Comparison of ENCODE assay signal across 14 cellular contexts in the genomic region with DNA sequence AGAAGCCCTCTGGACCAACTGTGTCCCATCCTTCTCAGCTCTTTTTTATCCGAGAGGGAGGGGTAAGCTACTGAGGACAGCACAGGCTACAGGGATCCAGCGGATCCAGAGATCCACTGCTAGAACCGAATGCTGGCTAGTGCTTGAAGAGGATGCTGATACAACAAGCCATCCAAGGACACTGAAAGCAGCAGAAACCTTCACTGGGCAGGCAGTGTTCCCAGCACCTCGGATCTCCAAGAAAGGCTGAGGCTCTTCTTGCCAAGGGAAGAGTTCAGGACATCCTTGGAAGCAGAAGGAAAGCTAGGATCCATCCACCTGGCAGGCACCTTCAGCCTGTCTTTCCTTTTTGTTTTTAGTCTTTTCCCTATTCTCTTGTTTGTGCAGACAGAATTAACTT. TPM values are rescaled to one million over a fixed set of nuclear protein-coding genes. Genes with fewer than 3 reads are reported as not detected.
"Had no signal": no experiment of that assay in that cellular context is flagged by ENCODE, and none has a peak within 500 bp of the region (broad histone marks: within the 10 kb centered on the region; RNA-seq: fewer than 3 reads in every experiment).

No MANE protein-coding gene starts in this region.

- H3K9me3 ChIP-seq: thyroid gland, vagina had no signal

- DNase-seq: islet precursor cell, left ventricle myocardium superior had no signal

- H3K27me3 ChIP-seq: breast epithelium, right atrium auricular region, thyroid gland, vagina had no signal

- H3K27ac ChIP-seq: breast epithelium, dorsolateral prefrontal cortex, foreskin keratinocyte, heart left ventricle, right atrium auricular region, thyroid gland, vagina had no signal

- H3K4me1 ChIP-seq: breast epithelium, foreskin keratinocyte, heart left ventricle, right atrium auricular region, thyroid gland, vagina had no signal

- H3K36me3 ChIP-seq: breast epithelium, heart left ventricle, right atrium auricular region, thyroid gland, vagina had no signal

- H3K4me3 ChIP-seq: breast epithelium, dorsolateral prefrontal cortex, heart left ventricle, right atrium auricular region, smooth muscle cell, thyroid gland, vagina had no signal

- H3K4me2 ChIP-seq: smooth muscle cell had no signal

RNA-seq across cellular contexts. Expression of gene FHOD3, which starts 13.2 kb away (rescaled TPM):
- total RNA-seq: activated CD4-positive, alpha-beta T cell treated with anti-CD3 and anti-CD28 coated beads for 36 hours; activated CD8-positive, alpha-beta T cell treated with anti-CD3 and anti-CD28 coated beads for 36 hours; activated naive CD8-positive, alpha-beta T cell treated with anti-CD3 and anti-CD28 coated beads for 36 hours; T-helper 2 cell treated with Interferon-gamma antibody and Interleukin-4, amounts not matched to agents 100 ng/mL and 5 ng/mL, for 36 hours had no signal
